13 cellular contexts compared by ENCODE assay signal in the genomic region with DNA sequence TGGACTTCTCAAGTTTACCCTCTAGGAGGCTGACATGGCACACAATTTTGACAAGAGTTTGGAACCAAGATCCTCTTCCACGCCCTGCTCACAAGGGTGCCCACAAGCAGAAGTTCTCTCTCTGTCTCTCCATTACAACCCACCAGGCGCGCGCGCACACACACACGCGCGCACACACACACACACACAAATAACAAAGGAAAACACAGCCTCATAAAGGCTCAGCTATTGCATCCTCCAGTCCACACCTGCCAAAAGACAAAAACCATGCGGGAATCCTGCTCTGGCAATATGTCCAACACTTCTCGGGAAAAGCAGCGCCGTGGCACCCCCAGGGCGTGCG. TPM values are rescaled to one million over a fixed set of nuclear protein-coding genes. Genes with fewer than 3 reads are reported as not detected.
DNase-seq lines count a peak whose midpoint lies in the region; ATAC-seq and TF ChIP-seq lines count a peak whose summit lies in the region.
"Had no signal": no experiment of that assay in that cellular context is flagged by ENCODE, and none has a peak within 500 bp of the region (broad histone marks: within the 10 kb centered on the region; RNA-seq: fewer than 3 reads in every experiment).

No MANE protein-coding gene starts in this region.

- H3K79me2 ChIP-seq in GM23248 (ENCODE audit: insufficient read depth): no peaks in the 10 kb centered on the region

- H3K9ac ChIP-seq in mesenchymal stem cell (ENCODE audit: low read length) (no peak overlapping the region), GM23248 (no peak overlapping the region)

- no peak overlapping the region for H3K14ac ChIP-seq in mesenchymal stem cell (ENCODE audit: low read length in 2 of 2)

- H4K20me1 ChIP-seq in GM23248 (ENCODE audit: insufficient read depth): no peaks in the 10 kb centered on the region

- H3K4me1 Mint-ChIP-seq in activated T-helper 2 cell treated with anti-CD3 and anti-CD28 coated beads, Interferon-gamma antibody, Interleukin-2, Interleukin-4, amounts not matched to agents 10 μg/mL and 5 μg/mL and 100 μg/mL, durations not matched to agents 14 hours and 24 hours and 36 hours (ENCODE audit: low read depth): no peaks in the 10 kb centered on the region

- intact Hi-C loops in A673 (cut with micrococcal nuclease; ENCODE audit: unreplicated experiment) (no loop called here), breast epithelium (cut with DNase I; ENCODE audit: low total_unique reads) (no loop called here)
- intact Hi-C loops in activated T-helper 2 cell treated with anti-CD3 and anti-CD28 coated beads, Interferon-gamma antibody, Interleukin-2, Interleukin-4, amounts not matched to agents 10 μg/mL and 5 μg/mL and 100 μg/mL, durations not matched to agents 14 hours and 24 hours and 36 hours (cut with micrococcal nuclease): no loop called here

- no peak overlapping the region for H4K8ac ChIP-seq in mesenchymal stem cell (ENCODE audit: low read length)

- TF ChIP-seq POLR2A in breast epithelium (IDR thresholded peaks at IDR 0.05): no peak

- H2AK5ac ChIP-seq in mesenchymal stem cell (ENCODE audit: low read length, severe bottlenecking): no peak overlapping the region

- in situ Hi-C loops in GM23248 (cut with MboI): no loop called here

- H3K27me3 ChIP-seq in A673 (replicated peaks; ENCODE audit: insufficient read depth, low read depth, low read length, poor library complexity) (peaks cover 77% of the 10 kb centered on the region), breast epithelium (peaks cover 0 to 38% of the 10 kb centered on the region in 2 donors), mesenchymal stem cell (ENCODE audit: control insufficient read depth in 1 of 2, insufficient read depth in 1 of 2, low read length in 2 of 2) (peaks cover 24 to 38% of the 10 kb centered on the region in 2 experiments), GM23248 (replicated peaks; ENCODE audit: insufficient read depth) (peaks cover 16% of the 10 kb centered on the region)

- DNase-seq in A673 (ENCODE audit: low spot score) (no peak), NCI-H1694 (lab: John Stamatoyannopoulos, UW) (peak; percentile 52), breast epithelium (ENCODE audit: low spot score in 2 of 2) (no peak), mesenchymal stem cell (no peak), GM23248 (no peak)
- no peak for DNase-seq in activated T-helper 2 cell treated with anti-CD3 and anti-CD28 coated beads, Interferon-gamma antibody, Interleukin-2, Interleukin-4, amounts not matched to agents 10 μg/mL and 5 μg/mL and 100 μg/mL, durations not matched to agents 14 hours and 24 hours and 36 hours (ENCODE audit: low spot score)
- DNase-seq: activated CD4-positive, alpha-beta T cell treated with anti-CD3 and anti-CD28 coated beads for 48 hours had no signal

- H3K4me1 ChIP-seq in A673 (ENCODE audit: insufficient read depth, low read length, poor library complexity, severe bottlenecking) (peaks cover 6% of the 10 kb centered on the region), breast epithelium (no peaks in the 10 kb centered on the region), mesenchymal stem cell (ENCODE audit: control insufficient read depth, insufficient read depth, low read depth, low read length) (peaks cover 11% of the 10 kb centered on the region), GM23248 (ENCODE audit: insufficient read depth) (no peaks in the 10 kb centered on the region)

- H3K9me3 Mint-ChIP-seq in activated T-helper 2 cell treated with anti-CD3 and anti-CD28 coated beads, Interferon-gamma antibody, Interleukin-2, Interleukin-4, amounts not matched to agents 10 μg/mL and 5 μg/mL and 100 μg/mL, durations not matched to agents 14 hours and 24 hours and 36 hours: no peaks in the 10 kb centered on the region

- H3F3A ChIP-seq in GM23248 (ENCODE audit: insufficient read depth): no peaks in the 10 kb centered on the region

- no peak overlapping the region for H3K4me3 Mint-ChIP-seq in activated T-helper 2 cell treated with anti-CD3 and anti-CD28 coated beads, Interferon-gamma antibody, Interleukin-2, Interleukin-4, amounts not matched to agents 10 μg/mL and 5 μg/mL and 100 μg/mL, durations not matched to agents 14 hours and 24 hours and 36 hours (ENCODE audit: low read depth)

- no peaks in the 10 kb centered on the region for H3K9me2 ChIP-seq in GM23248 (ENCODE audit: insufficient read depth)

- no peak overlapping the region for H3K18ac ChIP-seq in mesenchymal stem cell (ENCODE audit: low read depth in 1 of 2, low read length in 2 of 2)

- no peak for ATAC-seq in GM19324 (IDR thresholded peaks at IDR 0.05; ENCODE audit: low FRiP score, unreplicated experiment)
- ATAC-seq in GM21390 (IDR thresholded peaks at IDR 0.05; ENCODE audit: unreplicated experiment): no peak
- ATAC-seq: Right ventricle myocardium inferior had no signal

- 25% methylated on average over 14 of the region's 14 CpGs for WGBS in mesenchymal stem cell
- WGBS in GM23248 (ENCODE audit: low coverage in 1 of 2, low lambda C conversion rate in 2 of 2, missing lambda C conversion rate in 2 of 2), 2 experiments: 7% methylated on average over 14 of the region's 14 CpGs

- H2BK120ac ChIP-seq in mesenchymal stem cell (ENCODE audit: low read depth, low read length): no peak overlapping the region

- H3K4me3 ChIP-seq in A673 (ENCODE audit: low read depth, low read length, poor library complexity, severe bottlenecking): peak overlapping the region; percentile 35
- H3K4me3 ChIP-seq in breast epithelium: peak overlapping the region in 2 of 3 donors; percentile 54 to 65
- H3K4me3 ChIP-seq in mesenchymal stem cell (ENCODE audit: insufficient read depth in 1 of 2, low read depth in 1 of 2, low read length in 2 of 2): no peak overlapping the region
- H3K4me3 ChIP-seq in GM23248: no peak overlapping the region

- H3K36me3 Mint-ChIP-seq in activated T-helper 2 cell treated with anti-CD3 and anti-CD28 coated beads, Interferon-gamma antibody, Interleukin-2, Interleukin-4, amounts not matched to agents 10 μg/mL and 5 μg/mL and 100 μg/mL, durations not matched to agents 14 hours and 24 hours and 36 hours (ENCODE audit: low read depth): no peaks in the 10 kb centered on the region

- H2AFZ ChIP-seq in mesenchymal stem cell (ENCODE audit: low read depth, low read length) (no peak overlapping the region), GM23248 (no peak overlapping the region)

- BruUV-seq in A673 (replicated peaks; lab: Mats Ljungman, UMichigan): no TSS peak

- H3K23ac ChIP-seq in mesenchymal stem cell (ENCODE audit: low read length in 2 of 2): no peak overlapping the region

- no peak overlapping the region for H2BK5ac ChIP-seq in mesenchymal stem cell (ENCODE audit: low read depth, low read length, poor library complexity, severe bottlenecking)

- no peaks in the 10 kb centered on the region for H3K79me1 ChIP-seq in mesenchymal stem cell (replicated peaks; ENCODE audit: low read length, poor library complexity, severe bottlenecking)

- H3K27ac Mint-ChIP-seq in activated T-helper 2 cell treated with anti-CD3 and anti-CD28 coated beads, Interferon-gamma antibody, Interleukin-2, Interleukin-4, amounts not matched to agents 10 μg/mL and 5 μg/mL and 100 μg/mL, durations not matched to agents 14 hours and 24 hours and 36 hours: no peak overlapping the region

- H4K91ac ChIP-seq in mesenchymal stem cell (ENCODE audit: low read length): no peak overlapping the region

- H2BK12ac ChIP-seq in mesenchymal stem cell (ENCODE audit: low read length in 2 of 2): no peak overlapping the region

- peak overlapping the region; percentile 44 for H3K4me2 ChIP-seq in mesenchymal stem cell (ENCODE audit: low read length, poor library complexity, severe bottlenecking)
- H3K4me2 ChIP-seq in GM23248 (ENCODE audit: unreplicated experiment): no peak overlapping the region

- no peak overlapping the region for H3K4ac ChIP-seq in mesenchymal stem cell (ENCODE audit: low read depth in 1 of 2, low read length in 2 of 2)

- no peak overlapping the region for H2BK15ac ChIP-seq in mesenchymal stem cell (ENCODE audit: low read depth, poor library complexity, severe bottlenecking)

- peaks cover 15% of the 10 kb centered on the region for H3K27me3 Mint-ChIP-seq in activated T-helper 2 cell treated with anti-CD3 and anti-CD28 coated beads, Interferon-gamma antibody, Interleukin-2, Interleukin-4, amounts not matched to agents 10 μg/mL and 5 μg/mL and 100 μg/mL, durations not matched to agents 14 hours and 24 hours and 36 hours (ENCODE audit: low read depth)

- H3K9me3 ChIP-seq in A673 (ENCODE audit: low read depth, low read length, poor library complexity, severe bottlenecking): no peaks in the 10 kb centered on the region
- H3K9me3 ChIP-seq in breast epithelium: peaks cover 4% of the 10 kb centered on the region in 2 donors
- peaks cover 8% of the 10 kb centered on the region for H3K9me3 ChIP-seq in mesenchymal stem cell (ENCODE audit: control insufficient read depth, low read length)
- H3K9me3 ChIP-seq in GM23248 (ENCODE audit: low read depth): no peaks in the 10 kb centered on the region
- H3K9me3 ChIP-seq: neutrophil had no signal

- POLR2A ChIA-PET in A673 (lab: Charles Lee; ENCODE audit: low non-redundant PET): no interaction called here

- H3K27ac ChIP-seq in A673 (ENCODE audit: low read depth, low read length, poor library complexity, severe bottlenecking) (no peak overlapping the region), breast epithelium (no peak overlapping the region), mesenchymal stem cell (ENCODE audit: low read length, poor library complexity, severe bottlenecking) (no peak overlapping the region), GM23248 (no peak overlapping the region)
- H3K27ac ChIP-seq: neutrophil had no signal

- H3K36me3 ChIP-seq in A673 (ENCODE audit: insufficient read depth, low read length, poor library complexity, severe bottlenecking) (no peaks in the 10 kb centered on the region), breast epithelium (no peaks in the 10 kb centered on the region), mesenchymal stem cell (ENCODE audit: control insufficient read depth in 1 of 2, insufficient read depth in 2 of 2, low read depth in 1 of 2, low read length in 2 of 2) (no peaks in the 10 kb centered on the region), GM23248 (ENCODE audit: low read depth) (no peaks in the 10 kb centered on the region)
- H3K36me3 ChIP-seq: neutrophil had no signal

- CTCF ChIA-PET in A673 (lab: Charles Lee): no interaction called here

- TF ChIP-seq CTCF in A673 (conservative IDR thresholded peaks at IDR 0.05; ENCODE audit: low read depth, low read length): no peak
- TF ChIP-seq CTCF in breast epithelium (IDR thresholded peaks at IDR 0.05): no peak

RNA-seq across cellular contexts. Expression of a gene that starts 0.9 kb away (rescaled TPM):
- total RNA-seq in A673 (2021) (not detected in 2 replicates), breast epithelium (1 to 10 TPM in 1 of 3 donors, under 1 TPM in 1, not detected in 1; 0.66 to 1.3 TPM)
- not detected for polyA plus RNA-seq in mesenchymal stem cell (2013, experiment 1 of 2)
- polyA plus RNA-seq in mesenchymal stem cell (2013, experiment 2 of 2): not detected
- not detected in 2 replicates for total RNA-seq in activated T-helper 2 cell treated with anti-CD3 and anti-CD28 coated beads, Interferon-gamma antibody, Interleukin-2, Interleukin-4, amounts not matched to agents 10 μg/mL and 5 μg/mL and 100 μg/mL, durations not matched to agents 14 hours and 24 hours and 36 hours
- total RNA-seq in GM23248 (2014; rRNA removed; shearing (Covaris generic)): not detected in 2 replicates
- not detected in 2 replicates for polyA plus RNA-seq in GM23248 (2016; fragmentation: Nextera tagmentation; extraction: Ambion mirVana)
- total RNA-seq: glomerular endothelial cell, LHCN-M2, Right ventricle myocardium inferior had no signal

Comparison
In these comparisons a context has a peak if more than half of its experiments do, and no peak if none do; other contexts are left out.
1. H3K4me3 ChIP-seq: peak in A673 (single experiment) and breast epithelium (2 of 3); none in mesenchymal stem cell (0 of 2) and GM23248 (single experiment).